In genomic region chr2:26189123-26189522, GRCh38 we compare ENCODE assay signal across 3 cellular contexts.
TF ChIP-seq lines count a peak whose summit lies in the region.

No MANE protein-coding gene starts in this region.

TF ChIP-seq in HepG2, 621 proteins besides CTCF, POLR2A, EP300 and RAD21:
- 0 out of 2 replicates have a peak, but pooled peaks have one; percentile 12 for TF ChIP-seq SALL1 (CRISPR knock-in tag; IDR thresholded peaks at IDR 0.05)
- peak; percentile 82; the same call in 1 of the 2 replicates for TF ChIP-seq PAF1 (CRISPR knock-in tag; IDR thresholded peaks at IDR 0.05)
- no peak for TF ChIP-seq FUBP1 (CRISPR knock-in tag; IDR thresholded peaks at IDR 0.05; ENCODE audit: borderline replicate concordance)
- TF ChIP-seq, protein P1, sequence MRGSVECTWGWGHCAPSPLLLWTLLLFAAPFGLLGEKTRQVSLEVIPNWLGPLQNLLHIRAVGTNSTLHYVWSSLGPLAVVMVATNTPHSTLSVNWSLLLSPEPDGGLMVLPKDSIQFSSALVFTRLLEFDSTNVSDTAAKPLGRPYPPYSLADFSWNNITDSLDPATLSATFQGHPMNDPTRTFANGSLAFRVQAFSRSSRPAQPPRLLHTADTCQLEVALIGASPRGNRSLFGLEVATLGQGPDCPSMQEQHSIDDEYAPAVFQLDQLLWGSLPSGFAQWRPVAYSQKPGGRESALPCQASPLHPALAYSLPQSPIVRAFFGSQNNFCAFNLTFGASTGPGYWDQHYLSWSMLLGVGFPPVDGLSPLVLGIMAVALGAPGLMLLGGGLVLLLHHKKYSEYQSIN (CRISPR knock-in tag; IDR thresholded peaks at IDR 0.05; ENCODE audit: borderline replicate concordance): no peak

TF ChIP-seq in H1, 55 proteins besides CTCF, POLR2A, EP300 and RAD21:
- no peak for TF ChIP-seq TAF7 (optimal IDR thresholded peaks at IDR 0.05; ENCODE audit: borderline replicate concordance, low read depth, low read length)
- TF ChIP-seq SUZ12 (IDR thresholded peaks at IDR 0.05; ENCODE audit: low read length): no peak
- TF ChIP-seq SRF (IDR thresholded peaks at IDR 0.05; ENCODE audit: low read depth, low read length): no peak
- no peak for TF ChIP-seq GTF2F1 (IDR thresholded peaks at IDR 0.05; ENCODE audit: borderline replicate concordance, low read depth, low read length)
- TF ChIP-seq SP2 (IDR thresholded peaks at IDR 0.05; ENCODE audit: low read length): no peak
- no peak for TF ChIP-seq CEBPB (IDR thresholded peaks at IDR 0.05; ENCODE audit: low read depth, low read length)
- 0 out of 2 replicates have a peak, but pooled peaks have one; percentile 5 for TF ChIP-seq POLR2AphosphoS5 (IDR thresholded peaks at IDR 0.05; ENCODE audit: low read depth, low read length)
- TF ChIP-seq KDM5A (IDR thresholded peaks at IDR 0.05; ENCODE audit: low read length): no peak

TF ChIP-seq in HEK293T, 16 proteins besides CTCF, POLR2A, EP300 and RAD21:
- TF ChIP-seq CTBP1 (IDR thresholded peaks at IDR 0.05; ENCODE audit: borderline replicate concordance) (no peak), FOXM1 (IDR thresholded peaks at IDR 0.05; ENCODE audit: borderline replicate concordance) (no peak), TARDBP (IDR thresholded peaks at IDR 0.05) (no peak), ARNT (IDR thresholded peaks at IDR 0.05) (no peak), LEF1 (IDR thresholded peaks at IDR 0.05; ENCODE audit: borderline replicate concordance) (no peak), BHLHE40 (IDR thresholded peaks at IDR 0.05; ENCODE audit: borderline replicate concordance) (no peak), SUZ12 (IDR thresholded peaks at IDR 0.05) (no peak), ELF4 (IDR thresholded peaks at IDR 0.05) (no peak), ZNF384 (IDR thresholded peaks at IDR 0.05) (no peak), NFRKB (IDR thresholded peaks at IDR 0.05) (no peak), L3MBTL2 (conservative IDR thresholded peaks at IDR 0.05) (no peak), FOXK2 (IDR thresholded peaks at IDR 0.05) (no peak), HDGF (IDR thresholded peaks at IDR 0.05; ENCODE audit: borderline replicate concordance) (no peak), SP1 (IDR thresholded peaks at IDR 0.05) (no peak)
- TF ChIP-seq, protein P2, sequence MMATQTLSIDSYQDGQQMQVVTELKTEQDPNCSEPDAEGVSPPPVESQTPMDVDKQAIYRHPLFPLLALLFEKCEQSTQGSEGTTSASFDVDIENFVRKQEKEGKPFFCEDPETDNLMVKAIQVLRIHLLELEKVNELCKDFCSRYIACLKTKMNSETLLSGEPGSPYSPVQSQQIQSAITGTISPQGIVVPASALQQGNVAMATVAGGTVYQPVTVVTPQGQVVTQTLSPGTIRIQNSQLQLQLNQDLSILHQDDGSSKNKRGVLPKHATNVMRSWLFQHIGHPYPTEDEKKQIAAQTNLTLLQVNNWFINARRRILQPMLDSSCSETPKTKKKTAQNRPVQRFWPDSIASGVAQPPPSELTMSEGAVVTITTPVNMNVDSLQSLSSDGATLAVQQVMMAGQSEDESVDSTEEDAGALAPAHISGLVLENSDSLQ (IDR thresholded peaks at IDR 0.05): no peak
